In genomic region chr18:35497006-35497333, GRCh38 we compare ENCODE assay signal across 8 cellular contexts. TPM values are rescaled to one million over a fixed set of nuclear protein-coding genes. Genes with fewer than 3 reads are reported as not detected.
DNase-seq lines count a peak whose midpoint lies in the region; ATAC-seq and TF ChIP-seq lines count a peak whose summit lies in the region.

No MANE protein-coding gene starts in this region.

- WGBS in gastroesophageal sphincter (ENCODE audit: low coverage in 1 of 2), 2 donors = 0 to 4% methylated on average over 3 of the region's 3 CpGs

- TF ChIP-seq EP300 in gastroesophageal sphincter (IDR thresholded peaks at IDR 0.05) = no peak

- ATAC-seq in GM18867 (IDR thresholded peaks at IDR 0.05; ENCODE audit: unreplicated experiment) (peak; percentile 18), HG03159 (IDR thresholded peaks at IDR 0.05; ENCODE audit: unreplicated experiment) (peak; percentile 27), gastroesophageal sphincter (peak; percentile 49), GM18861 (IDR thresholded peaks at IDR 0.05; ENCODE audit: unreplicated experiment) (no peak)

- no peaks in the 10 kb centered on the region for H3K9me3 ChIP-seq in WERI-Rb-1 (ENCODE audit: severe bottlenecking)
- no peaks in the 10 kb centered on the region for H3K9me3 ChIP-seq in gastroesophageal sphincter

- H3K4me3 ChIP-seq in WERI-Rb-1 (ENCODE audit: low read depth, low read length) (peak overlapping the region; percentile 89), gastroesophageal sphincter (peak overlapping the region; percentile 52 to 63)

- peak; percentile 8 for DNase-seq in AG08395 (ENCODE audit: low spot score)
- no peak for DNase-seq in WERI-Rb-1
- peak; percentile 86 for DNase-seq in posterior vena cava (ENCODE audit: low spot score)
- DNase-seq in T1000 (lab: John Stamatoyannopoulos, UW) = no peak

- H3K4me1 ChIP-seq in gastroesophageal sphincter = peaks cover 8 to 48% (median 14%) of the 10 kb centered on the region in 3 donors

- no peak for TF ChIP-seq POLR2A in gastroesophageal sphincter (IDR thresholded peaks at IDR 0.05)

- H3K36me3 ChIP-seq in WERI-Rb-1 (no peaks in the 10 kb centered on the region; the same call in 1 of the 2 replicates), gastroesophageal sphincter (no peaks in the 10 kb centered on the region)

- TF ChIP-seq CTCF in WERI-Rb-1 (IDR thresholded peaks at IDR 0.05; ENCODE audit: low read depth, low read length) = no peak
- TF ChIP-seq CTCF in gastroesophageal sphincter (IDR thresholded peaks at IDR 0.05) = no peak

- H3K27me3 ChIP-seq in WERI-Rb-1 (ENCODE audit: insufficient read depth, low read depth, severe bottlenecking) = no peaks in the 10 kb centered on the region
- H3K27me3 ChIP-seq in gastroesophageal sphincter = no peaks in the 10 kb centered on the region

- H3K27ac ChIP-seq in WERI-Rb-1 (peak overlapping the region; percentile 99), gastroesophageal sphincter (peak overlapping the region; percentile 72 to 94 (median 92))

- intact Hi-C loops in posterior vena cava (cut with DNase I) = no loop called here

RNA-seq across cellular contexts. Expression of gene INO80C, which starts 0.8 kb away (rescaled TPM):
- total RNA-seq in gastroesophageal sphincter (10 to 100 TPM in 1 of 4 donors, 1 to 10 TPM in 3; 5.8 to 13.6 (median 8.6) TPM), posterior vena cava (10 to 100 TPM; 12.4 to 18.8 TPM)

Comparison
In these comparisons a context has a peak if more than half of its experiments do, and no peak if none do; other contexts are left out.
1. DNase-seq: peak in AG08395 (single experiment) and posterior vena cava (single experiment); none in WERI-Rb-1 (single experiment) and T1000 (single experiment).